In the genomic region with DNA sequence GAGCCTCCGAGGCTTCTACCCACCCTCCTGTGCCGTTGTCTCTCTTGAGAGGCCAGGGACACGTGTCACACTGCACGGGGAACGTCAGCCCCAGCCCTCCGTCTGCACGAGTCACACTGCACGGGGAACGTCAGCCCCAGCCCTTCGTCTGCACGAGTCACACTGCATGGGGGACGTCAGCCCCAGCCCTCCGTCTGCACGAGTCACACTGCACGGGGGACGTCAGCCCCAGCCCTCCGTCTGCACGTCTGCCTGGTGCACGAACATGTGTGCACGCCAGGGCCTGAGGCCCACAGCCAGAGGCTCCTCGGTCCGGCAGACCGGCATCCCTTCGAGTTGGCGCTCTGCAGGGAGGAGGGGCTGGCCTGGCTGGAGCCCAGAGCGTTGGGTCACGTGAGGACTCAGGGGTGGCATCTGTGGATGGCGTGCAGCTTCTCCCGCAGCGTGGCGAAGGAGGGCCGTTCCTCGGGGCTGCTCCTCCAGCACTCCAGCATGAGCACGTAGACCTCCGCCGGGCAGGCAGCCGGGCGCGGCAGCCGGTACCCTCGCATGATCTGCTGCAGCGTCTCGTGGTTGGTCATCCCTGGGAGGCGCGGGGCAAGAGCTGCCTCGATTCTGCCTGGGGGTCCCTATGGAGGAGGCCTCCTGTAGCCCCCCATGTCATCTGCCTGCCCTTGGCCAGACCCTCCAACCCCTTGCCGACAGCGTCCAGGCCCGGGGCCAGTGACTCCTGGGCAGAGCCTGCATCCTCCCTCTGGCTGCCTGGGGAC, we compare ENCODE assay signal across 22 cellular contexts. TPM values are rescaled to one million over a fixed set of nuclear protein-coding genes. Genes with fewer than 3 reads are reported as not detected.
DNase-seq lines count a peak whose midpoint lies in the region; ATAC-seq and TF ChIP-seq lines count a peak whose summit lies in the region.
"Had no signal": no experiment of that assay in that cellular context is flagged by ENCODE, and none has a peak within 500 bp of the region (broad histone marks: within the 10 kb centered on the region; RNA-seq: fewer than 3 reads in every experiment).

No MANE protein-coding gene starts in this region.

- H3K4me3 Mint-ChIP-seq in activated CD8-positive, alpha-beta T cell treated with anti-CD3 and anti-CD28 coated beads for 36 hours = no peak overlapping the region
- no peak overlapping the region for H3K4me3 Mint-ChIP-seq in natural killer cell
- H3K4me3 Mint-ChIP-seq in activated T-cell treated with anti-CD3 and anti-CD28 coated beads, Interleukin-2, amount 50 U/mL, for 24 hours = no peak overlapping the region
- H3K4me3 Mint-ChIP-seq: activated naive CD8-positive, alpha-beta T cell; central memory CD8-positive, alpha-beta T cell; nephron; stimulated activated memory B cell treated with anti-CD40 and anti-IgM and Interleukin-4, amounts not matched to agents 10 μg/mL and 1 μg/mL and 100 μg/mL, for 72 hours; WTC11 had no signal

- intact Hi-C loops in activated CD8-positive, alpha-beta T cell treated with anti-CD3 and anti-CD28 coated beads for 36 hours (cut with micrococcal nuclease) = no loop called here
- intact Hi-C loops in natural killer cell (cut with micrococcal nuclease) = no loop called here

- H3K9me3 Mint-ChIP-seq in activated CD8-positive, alpha-beta T cell treated with anti-CD3 and anti-CD28 coated beads for 36 hours = no peaks in the 10 kb centered on the region
- H3K9me3 Mint-ChIP-seq in natural killer cell = no peaks in the 10 kb centered on the region
- no peaks in the 10 kb centered on the region for H3K9me3 Mint-ChIP-seq in activated T-cell treated with anti-CD3 and anti-CD28 coated beads, Interleukin-2, amount 50 U/mL, for 24 hours
- H3K9me3 Mint-ChIP-seq: central memory CD8-positive, alpha-beta T cell; nephron; stimulated activated memory B cell treated with anti-CD40 and anti-IgM and Interleukin-4, amounts not matched to agents 10 μg/mL and 1 μg/mL and 100 μg/mL, for 72 hours; WTC11 had no signal

- no peaks in the 10 kb centered on the region for H3K27me3 Mint-ChIP-seq in activated CD8-positive, alpha-beta T cell treated with anti-CD3 and anti-CD28 coated beads for 36 hours
- H3K27me3 Mint-ChIP-seq in natural killer cell (ENCODE audit: low read depth in 2 of 2) = peaks cover 0 to 2% of the 10 kb centered on the region in 2 donors
- no peaks in the 10 kb centered on the region for H3K27me3 Mint-ChIP-seq in activated T-cell treated with anti-CD3 and anti-CD28 coated beads, Interleukin-2, amount 50 U/mL, for 24 hours
- H3K27me3 Mint-ChIP-seq: activated naive CD8-positive, alpha-beta T cell; central memory CD8-positive, alpha-beta T cell had no signal

- no peak for TF ChIP-seq CTCF in AG10803 (conservative IDR thresholded peaks at IDR 0.05; ENCODE audit: low read length)
- TF ChIP-seq CTCF in foreskin fibroblast (IDR thresholded peaks at IDR 0.05; ENCODE audit: low read depth, low read length) = no peak
- no peak for TF ChIP-seq CTCF in activated CD8-positive, alpha-beta T cell treated with anti-CD3 and anti-CD28 coated beads for 36 hours (IDR thresholded peaks at IDR 0.05)
- no peak for TF ChIP-seq CTCF in natural killer cell (IDR thresholded peaks at IDR 0.05)
- TF ChIP-seq CTCF in GM10248 (IDR thresholded peaks at IDR 0.05; ENCODE audit: control extremely low read depth, extremely low read depth, low read depth, missing control alignments) = no peak

- ATAC-seq in activated CD8-positive, alpha-beta T cell treated with anti-CD3 and anti-CD28 coated beads for 36 hours = no peak
- ATAC-seq in natural killer cell = no peak
- ATAC-seq: stimulated activated memory B cell treated with anti-CD40 and anti-IgM and Interleukin-4, amounts not matched to agents 10 μg/mL and 1 μg/mL and 100 μg/mL, for 72 hours; WTC11 had no signal

- H3K4me3 ChIP-seq in AG10803 (ENCODE audit: low read length) (no peak overlapping the region), foreskin fibroblast (ENCODE audit: low read depth in 1 of 2, low read length in 2 of 2) (no peak overlapping the region)
- H3K4me3 ChIP-seq: right atrium auricular region, SK-N-MC, vagina had no signal

- DNase-seq in AG10803 (ENCODE audit: low read depth) (peak; percentile 61), ELR (ENCODE audit: low read depth) (peak; percentile 44), RPMI7951 (ENCODE audit: low read depth) (peak; percentile 80), foreskin fibroblast (peak; percentile 34 to 61), natural killer cell (no peak), GM10248 (ENCODE audit: extremely low spot score) (no peak)
- DNase-seq in activated CD8-positive, alpha-beta T cell treated with anti-CD3 and anti-CD28 coated beads for 36 hours = no peak
- DNase-seq in activated T-cell treated with anti-CD3 and anti-CD28 coated beads, Interleukin-2, amount 50 U/mL, for 24 hours = no peak
- DNase-seq: GDM1; H7; stimulated activated CD4-positive, alpha-beta T cell treated with anti-CD3 and anti-CD28 coated beads, Interleukin-4, amount 100 ng/mL, for 4 hours had no signal

- CTCF ChIA-PET in activated CD8-positive, alpha-beta T cell treated with anti-CD3 and anti-CD28 coated beads for 36 hours (lab: Charles Lee) = interaction anchor here (1.4 kb wide), 1 partner anchor 37 kb away, joined by 3 read pairs; no protein-coding TSS in a partner anchor
- CTCF ChIA-PET in GM10248 (lab: Yijun Ruan, JAX) = interaction anchor here (1.0 to 3.6 kb wide), 4 partner anchors 12 to 434 kb away, joined by 3 to 17 read pairs (median 4); no protein-coding TSS in a partner anchor

- H3K27ac Mint-ChIP-seq in activated CD8-positive, alpha-beta T cell treated with anti-CD3 and anti-CD28 coated beads for 36 hours = no peak overlapping the region
- no peak overlapping the region for H3K27ac Mint-ChIP-seq in natural killer cell
- no peak overlapping the region for H3K27ac Mint-ChIP-seq in activated T-cell treated with anti-CD3 and anti-CD28 coated beads, Interleukin-2, amount 50 U/mL, for 24 hours
- H3K27ac Mint-ChIP-seq: activated naive CD8-positive, alpha-beta T cell; CD14-positive monocyte; nephron; stimulated activated memory B cell treated with anti-CD40 and anti-IgM and Interleukin-4, amounts not matched to agents 10 μg/mL and 1 μg/mL and 100 μg/mL, for 72 hours; WTC11 had no signal

- no peaks in the 10 kb centered on the region for H3K36me3 Mint-ChIP-seq in activated CD8-positive, alpha-beta T cell treated with anti-CD3 and anti-CD28 coated beads for 36 hours (ENCODE audit: low read depth)
- H3K36me3 Mint-ChIP-seq in natural killer cell = no peaks in the 10 kb centered on the region
- H3K36me3 Mint-ChIP-seq in activated T-cell treated with anti-CD3 and anti-CD28 coated beads, Interleukin-2, amount 50 U/mL, for 24 hours (ENCODE audit: low read depth) = no peaks in the 10 kb centered on the region
- H3K36me3 Mint-ChIP-seq: activated naive CD8-positive, alpha-beta T cell; stimulated activated memory B cell treated with anti-CD40 and anti-IgM and Interleukin-4, amounts not matched to agents 10 μg/mL and 1 μg/mL and 100 μg/mL, for 72 hours; WTC11 had no signal

- POLR2A ChIA-PET in activated CD8-positive, alpha-beta T cell treated with anti-CD3 and anti-CD28 coated beads for 36 hours (lab: Charles Lee) = no interaction called here
- POLR2A ChIA-PET in GM10248 (lab: Yijun Ruan, JAX) = no interaction called here

- peaks cover 17% of the 10 kb centered on the region for H3K4me1 Mint-ChIP-seq in activated CD8-positive, alpha-beta T cell treated with anti-CD3 and anti-CD28 coated beads for 36 hours (ENCODE audit: low read depth)
- H3K4me1 Mint-ChIP-seq in natural killer cell = peaks cover 0 to 20% of the 10 kb centered on the region in 2 donors
- peaks cover 19% of the 10 kb centered on the region for H3K4me1 Mint-ChIP-seq in activated T-cell treated with anti-CD3 and anti-CD28 coated beads, Interleukin-2, amount 50 U/mL, for 24 hours (ENCODE audit: low read depth)

RNA-seq across cellular contexts. Expression of gene PTK6, which starts 3.4 kb away (rescaled TPM):
- total RNA-seq in RPMI7951 (2014; rRNA removed; shearing (Covaris generic)) = 0.48 TPM in 1 of 2 replicates, not detected in the other
- total RNA-seq in activated CD8-positive, alpha-beta T cell treated with anti-CD3 and anti-CD28 coated beads for 36 hours = under 1 TPM in 1 of 2 experiments, not detected in 1; 0.18 TPM
- under 1 TPM in 2 of 3 donors, not detected in 1; 0.16 to 0.48 TPM for total RNA-seq in natural killer cell
- total RNA-seq: right atrium auricular region had no signal

RNA-seq across cellular contexts. Expression of gene SRMS, which starts 6.9 kb away (rescaled TPM):
- not detected in 2 replicates for total RNA-seq in RPMI7951 (2014; rRNA removed; shearing (Covaris generic))
- not detected for total RNA-seq in activated CD8-positive, alpha-beta T cell treated with anti-CD3 and anti-CD28 coated beads for 36 hours
- under 1 TPM in 2 of 3 donors, not detected in 1; 0.16 to 0.23 TPM for total RNA-seq in natural killer cell
- total RNA-seq: endothelial cell of umbilical vein, liver, right atrium auricular region, vagina had no signal

RNA-seq across cellular contexts. Expression of gene FNDC11, which starts 13.4 kb away (rescaled TPM):
- 1.8 and 1.9 TPM in 2 replicates for total RNA-seq in RPMI7951 (2014; rRNA removed; shearing (Covaris generic))
- total RNA-seq in activated CD8-positive, alpha-beta T cell treated with anti-CD3 and anti-CD28 coated beads for 36 hours = under 1 TPM; 0.23 to 0.27 TPM
- total RNA-seq in natural killer cell = under 1 TPM; 0.19 to 0.75 (median 0.25) TPM
- total RNA-seq: right atrium auricular region, vagina had no signal

RNA-seq across cellular contexts. Expression of gene PPDPF, which starts 20.0 kb away (rescaled TPM):
- 140 and 185 TPM in 2 replicates for total RNA-seq in RPMI7951 (2014; rRNA removed; shearing (Covaris generic))
- 100 to 1,000 TPM; 193 to 226 TPM for total RNA-seq in activated CD8-positive, alpha-beta T cell treated with anti-CD3 and anti-CD28 coated beads for 36 hours
- total RNA-seq in natural killer cell = 100 to 1,000 TPM in 2 of 3 donors, 10 to 100 TPM in 1; 95.5 to 197 (median 159) TPM

RNA-seq across cellular contexts. Expression of gene HELZ2, which starts 33.4 kb away (rescaled TPM):
- 13.3 and 23.4 TPM in 2 replicates for total RNA-seq in RPMI7951 (2014; rRNA removed; shearing (Covaris generic))
- 10 to 100 TPM; 14.3 to 17.6 TPM for total RNA-seq in activated CD8-positive, alpha-beta T cell treated with anti-CD3 and anti-CD28 coated beads for 36 hours
- 10 to 100 TPM; 85.2 to 90.7 (median 89.4) TPM for total RNA-seq in natural killer cell

Comparison
In these comparisons a context has a peak if more than half of its experiments do, and no peak if none do; other contexts are left out.
1. DNase-seq: peak in AG10803 (single experiment), ELR (single experiment), RPMI7951 (single experiment) and foreskin fibroblast (2 of 2); none in activated CD8-positive, alpha-beta T cell treated with anti-CD3 and anti-CD28 coated beads for 36 hours (single experiment), natural killer cell (single experiment), activated T-cell treated with anti-CD3 and anti-CD28 coated beads, Interleukin-2, amount 50 U/mL, for 24 hours (single experiment) and GM10248 (single experiment).